9 cellular contexts compared by ENCODE assay signal in the genomic region with DNA sequence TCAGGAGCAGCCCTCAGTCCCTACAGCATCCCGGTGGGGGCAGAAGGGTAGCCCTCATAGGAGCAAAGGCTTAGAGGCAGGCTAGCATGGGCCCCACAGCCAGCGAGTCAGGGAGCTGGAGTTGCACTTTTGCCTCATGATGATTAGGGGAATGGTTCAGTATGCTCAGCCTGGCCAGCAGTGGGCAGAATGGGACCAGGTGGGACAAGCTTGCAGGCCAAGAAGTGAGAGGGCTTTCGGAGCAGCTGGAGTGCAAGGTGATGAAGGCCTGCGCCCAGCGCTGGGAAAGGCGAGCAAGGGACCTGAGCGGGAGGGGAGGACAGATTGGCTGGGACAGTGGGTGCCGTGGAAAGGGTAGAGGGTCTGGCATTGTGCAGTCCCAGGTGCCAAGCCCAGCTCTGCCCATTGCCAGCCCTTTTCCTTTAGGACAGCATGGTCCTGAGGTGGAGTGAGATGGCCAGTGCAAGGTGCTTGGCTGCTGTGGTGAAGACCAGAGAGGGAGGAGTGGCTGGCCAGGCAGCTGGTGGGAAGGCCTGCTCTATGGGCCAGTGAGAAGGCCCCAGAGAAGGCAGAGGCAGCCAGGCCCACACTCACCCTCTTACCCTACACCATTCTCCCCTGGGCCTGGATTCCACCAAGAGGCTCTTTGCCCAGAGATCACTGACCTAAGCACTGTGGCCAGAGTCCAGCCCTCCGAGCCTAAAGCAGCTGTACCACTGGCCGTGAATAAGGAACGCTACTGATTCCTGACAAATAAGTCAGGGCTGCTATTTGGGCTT. TPM values are rescaled to one million over a fixed set of nuclear protein-coding genes. Genes with fewer than 3 reads are reported as not detected.
DNase-seq lines count a peak whose midpoint lies in the region; ATAC-seq and TF ChIP-seq lines count a peak whose summit lies in the region.
"Had no signal": no experiment of that assay in that cellular context is flagged by ENCODE, and none has a peak within 500 bp of the region (broad histone marks: within the 10 kb centered on the region; RNA-seq: fewer than 3 reads in every experiment).

No MANE protein-coding gene starts in this region.

- TF ChIP-seq CTCF in upper lobe of right lung (IDR thresholded peaks at IDR 0.05), result peak; percentile 46

- intact Hi-C loops in activated CD4-positive, alpha-beta memory T cell treated with anti-CD3 and anti-CD28 coated beads for 36 hours (cut with micrococcal nuclease), result no loop called here
- intact Hi-C loops in activated naive CD4-positive, alpha-beta T cell treated with anti-CD3 and anti-CD28 coated beads for 36 hours (cut with micrococcal nuclease), result loop anchor here (1.0 kb wide), 1 partner anchor 42 kb away; no protein-coding TSS in a partner anchor
- intact Hi-C loops in upper lobe of right lung (cut with DNase I), result no loop called here

- no peaks in the 10 kb centered on the region for H3K27me3 Mint-ChIP-seq in activated CD4-positive, alpha-beta memory T cell treated with anti-CD3 and anti-CD28 coated beads for 36 hours
- H3K27me3 Mint-ChIP-seq in activated CD4-positive, alpha-beta memory T cell treated with anti-CD3 and anti-CD28 coated beads, Interleukin-2, amount 10 ng/mL, durations not matched to agents 7 days and 5 days, result no peaks in the 10 kb centered on the region
- no peaks in the 10 kb centered on the region for H3K27me3 Mint-ChIP-seq in activated naive CD4-positive, alpha-beta T cell treated with anti-CD3 and anti-CD28 coated beads for 36 hours (ENCODE audit: low read depth)

- H3K4me1 Mint-ChIP-seq in activated CD4-positive, alpha-beta memory T cell treated with anti-CD3 and anti-CD28 coated beads for 36 hours (ENCODE audit: low read depth), result peaks cover 12% of the 10 kb centered on the region
- peaks cover 3% of the 10 kb centered on the region for H3K4me1 Mint-ChIP-seq in activated CD4-positive, alpha-beta memory T cell treated with anti-CD3 and anti-CD28 coated beads, Interleukin-2, amount 10 ng/mL, durations not matched to agents 7 days and 5 days
- H3K4me1 Mint-ChIP-seq in activated naive CD4-positive, alpha-beta T cell treated with anti-CD3 and anti-CD28 coated beads for 36 hours (ENCODE audit: low read depth), result peaks cover 17% of the 10 kb centered on the region

- peak; percentile 74 for ATAC-seq in upper lobe of right lung
- no peak for ATAC-seq in HG03442 (IDR thresholded peaks at IDR 0.05; ENCODE audit: unreplicated experiment)

- H3K4me3 Mint-ChIP-seq in activated CD4-positive, alpha-beta memory T cell treated with anti-CD3 and anti-CD28 coated beads for 36 hours, result no peak overlapping the region
- no peak overlapping the region for H3K4me3 Mint-ChIP-seq in activated CD4-positive, alpha-beta memory T cell treated with anti-CD3 and anti-CD28 coated beads, Interleukin-2, amount 10 ng/mL, durations not matched to agents 7 days and 5 days
- no peak overlapping the region for H3K4me3 Mint-ChIP-seq in activated naive CD4-positive, alpha-beta T cell treated with anti-CD3 and anti-CD28 coated beads for 36 hours

- no peaks in the 10 kb centered on the region for H3K9me3 ChIP-seq in upper lobe of right lung

- peaks cover 22% of the 10 kb centered on the region for H3K36me3 Mint-ChIP-seq in activated CD4-positive, alpha-beta memory T cell treated with anti-CD3 and anti-CD28 coated beads for 36 hours
- peaks cover 47% of the 10 kb centered on the region for H3K36me3 Mint-ChIP-seq in activated CD4-positive, alpha-beta memory T cell treated with anti-CD3 and anti-CD28 coated beads, Interleukin-2, amount 10 ng/mL, durations not matched to agents 7 days and 5 days (ENCODE audit: low read depth)
- peaks cover 30% of the 10 kb centered on the region for H3K36me3 Mint-ChIP-seq in activated naive CD4-positive, alpha-beta T cell treated with anti-CD3 and anti-CD28 coated beads for 36 hours (ENCODE audit: low read depth)

- H3K4me3 ChIP-seq in upper lobe of right lung, result no peak overlapping the region

- POLR2A ChIA-PET in activated CD4-positive, alpha-beta memory T cell treated with anti-CD3 and anti-CD28 coated beads for 36 hours (lab: Charles Lee), result interaction anchor here (1.1 kb wide), 1 partner anchor 47 kb away, joined by 3 read pairs; no protein-coding TSS in a partner anchor
- POLR2A ChIA-PET in activated CD4-positive, alpha-beta memory T cell treated with anti-CD3 and anti-CD28 coated beads, Interleukin-2, amount 10 ng/mL, durations not matched to agents 7 days and 5 days (lab: Charles Lee), result interaction anchor here (0.6 to 1.4 kb wide), 2 partner anchors 13 to 20 kb away, joined by 3 to 4 read pairs; no protein-coding TSS in a partner anchor

- H3K9me3 Mint-ChIP-seq in activated CD4-positive, alpha-beta memory T cell treated with anti-CD3 and anti-CD28 coated beads for 36 hours, result no peaks in the 10 kb centered on the region
- no peaks in the 10 kb centered on the region for H3K9me3 Mint-ChIP-seq in activated CD4-positive, alpha-beta memory T cell treated with anti-CD3 and anti-CD28 coated beads, Interleukin-2, amount 10 ng/mL, durations not matched to agents 7 days and 5 days
- H3K9me3 Mint-ChIP-seq in activated naive CD4-positive, alpha-beta T cell treated with anti-CD3 and anti-CD28 coated beads for 36 hours, result no peaks in the 10 kb centered on the region

- H3K27ac ChIP-seq in upper lobe of right lung, result peak overlapping the region; percentile 30
- H3K27ac ChIP-seq: C4-2B had no signal

- peaks cover 30% of the 10 kb centered on the region for H3K4me1 ChIP-seq in upper lobe of right lung

- peak; percentile 26 for DNase-seq in activated CD4-positive, alpha-beta memory T cell treated with anti-CD3 and anti-CD28 coated beads for 36 hours
- no peak for DNase-seq in activated CD4-positive, alpha-beta memory T cell treated with anti-CD3 and anti-CD28 coated beads, Interleukin-2, amount 10 ng/mL, durations not matched to agents 7 days and 5 days
- peak; percentile 47 for DNase-seq in activated naive CD4-positive, alpha-beta T cell treated with anti-CD3 and anti-CD28 coated beads for 36 hours
- DNase-seq in iPS-NIHi11 (ENCODE audit: low spot score) (peak; percentile 34), upper lobe of right lung (peak; percentile 82), NCI-H2171 (lab: John Stamatoyannopoulos, UW) (no peak), KG1 (lab: John Stamatoyannopoulos, UW) (no peak)

- no peak overlapping the region for H3K27ac Mint-ChIP-seq in activated CD4-positive, alpha-beta memory T cell treated with anti-CD3 and anti-CD28 coated beads for 36 hours
- no peak overlapping the region for H3K27ac Mint-ChIP-seq in activated CD4-positive, alpha-beta memory T cell treated with anti-CD3 and anti-CD28 coated beads, Interleukin-2, amount 10 ng/mL, durations not matched to agents 7 days and 5 days
- H3K27ac Mint-ChIP-seq in activated naive CD4-positive, alpha-beta T cell treated with anti-CD3 and anti-CD28 coated beads for 36 hours, result no peak overlapping the region

- H3K36me3 ChIP-seq in upper lobe of right lung, result peaks cover 16% of the 10 kb centered on the region

- H3K27me3 ChIP-seq in upper lobe of right lung, result no peaks in the 10 kb centered on the region

- CTCF ChIA-PET in activated CD4-positive, alpha-beta memory T cell treated with anti-CD3 and anti-CD28 coated beads for 36 hours (lab: Charles Lee), result interaction anchor here (0.8 to 1.5 kb wide), 5 partner anchors 10 to 24 kb away, joined by 3 to 5 read pairs (median 4); no protein-coding TSS in a partner anchor
- CTCF ChIA-PET in activated CD4-positive, alpha-beta memory T cell treated with anti-CD3 and anti-CD28 coated beads, Interleukin-2, amount 10 ng/mL, durations not matched to agents 7 days and 5 days (lab: Charles Lee), result interaction anchor here (0.6 to 5.1 kb wide), 5 partner anchors 16 to 74 kb away, joined by 3 to 31 read pairs (median 5); no protein-coding TSS in a partner anchor
- CTCF ChIA-PET in activated naive CD4-positive, alpha-beta T cell treated with anti-CD3 and anti-CD28 coated beads for 36 hours (lab: Charles Lee), result interaction anchor here (0.8 to 1.6 kb wide), 3 partner anchors 24 to 123 kb away, joined by 3 to 6 read pairs (median 3); no protein-coding TSS in a partner anchor

RNA-seq across cellular contexts. Expression of a gene that starts 47.9 kb away (rescaled TPM):
- total RNA-seq in activated CD4-positive, alpha-beta memory T cell treated with anti-CD3 and anti-CD28 coated beads for 36 hours, result under 1 TPM; 0.19 to 0.22 TPM
- under 1 TPM; 0.23 to 0.63 TPM for total RNA-seq in activated CD4-positive, alpha-beta memory T cell treated with anti-CD3 and anti-CD28 coated beads, Interleukin-2, amount 10 ng/mL, durations not matched to agents 7 days and 5 days
- under 1 TPM; 0.21 to 0.22 TPM for total RNA-seq in activated naive CD4-positive, alpha-beta T cell treated with anti-CD3 and anti-CD28 coated beads for 36 hours
- 277 TPM for total RNA-seq in upper lobe of right lung

Comparison
In these comparisons a context has a peak if more than half of its experiments do, and no peak if none do; other contexts are left out.
1. DNase-seq: peak in activated CD4-positive, alpha-beta memory T cell treated with anti-CD3 and anti-CD28 coated beads for 36 hours (single experiment), activated naive CD4-positive, alpha-beta T cell treated with anti-CD3 and anti-CD28 coated beads for 36 hours (single experiment), iPS-NIHi11 (single experiment) and upper lobe of right lung (single experiment); none in activated CD4-positive, alpha-beta memory T cell treated with anti-CD3 and anti-CD28 coated beads, Interleukin-2, amount 10 ng/mL, durations not matched to agents 7 days and 5 days (single experiment), NCI-H2171 (single experiment) and KG1 (single experiment).
2. RNA of a gene that starts 47.9 kb away (total RNA-seq): 277 TPM in upper lobe of right lung (single experiment); 0.23 to 0.63 TPM in activated CD4-positive, alpha-beta memory T cell treated with anti-CD3 and anti-CD28 coated beads, Interleukin-2, amount 10 ng/mL, durations not matched to agents 7 days and 5 days, 0.21 to 0.22 TPM in activated naive CD4-positive, alpha-beta T cell treated with anti-CD3 and anti-CD28 coated beads for 36 hours and 0.19 to 0.22 TPM in activated CD4-positive, alpha-beta memory T cell treated with anti-CD3 and anti-CD28 coated beads for 36 hours; every median in the first group is over 100 times any median in the second.